13 cellular contexts compared by ENCODE assay signal in genomic region chr6:161035182-161035980, GRCh38. TPM values are rescaled to one million over a fixed set of nuclear protein-coding genes. Genes with fewer than 3 reads are reported as not detected.
DNase-seq lines count a peak whose midpoint lies in the region; ATAC-seq, FAIRE-seq and TF ChIP-seq lines count a peak whose summit lies in the region.
"Had no signal": no experiment of that assay in that cellular context is flagged by ENCODE, and none has a peak within 500 bp of the region (broad histone marks: within the 10 kb centered on the region; RNA-seq: fewer than 3 reads in every experiment).

No MANE protein-coding gene starts in this region.

- TF ChIP-seq POLR2A in GM12892 (IDR thresholded peaks at IDR 0.05; ENCODE audit: low read depth, low read length) = no peak

- no peak for TF ChIP-seq CTCF in heart right ventricle (IDR thresholded peaks at IDR 0.05)

- 94 to 95% methylated on average over 3 of the region's 3 CpGs for WGBS in heart right ventricle, 2 donors

- peak overlapping the region; percentile 38 for H3K27ac ChIP-seq in effector memory CD4-positive, alpha-beta T cell (ENCODE audit: insufficient read depth, low read length, poor library complexity, severe bottlenecking)
- no peak overlapping the region for H3K27ac ChIP-seq in heart right ventricle
- H3K27ac ChIP-seq: neutrophil had no signal

- peaks cover 3% of the 10 kb centered on the region for H3K36me3 ChIP-seq in effector memory CD4-positive, alpha-beta T cell (ENCODE audit: control insufficient read depth, insufficient read depth, low read length)
- peaks cover 0 to 54% (median 0%) of the 10 kb centered on the region in 9 donors for H3K36me3 ChIP-seq in heart right ventricle

- DNase-seq in GM12892 (ENCODE audit: insufficient read length) (no peak), KBM-7 (peak; percentile 69), heart right ventricle (no peak), left ventricle myocardium superior (no peak), T-helper 1 cell (no peak)
- DNase-seq in effector memory CD4-positive, alpha-beta T cell = no peak
- DNase-seq: activated CD4-positive, CD25-positive, alpha-beta regulatory T cell treated with anti-CD3 and anti-CD28 coated beads, Interleukin-2, amount 50 U/mL, for 72 hours; NCI-H1105; stimulated activated CD4-positive, alpha-beta T cell treated with anti-CD3 and anti-CD28 coated beads, Interleukin-2, amount 100 ng/mL, for 24 hours had no signal

- no peaks in the 10 kb centered on the region for H3K27me3 ChIP-seq in effector memory CD4-positive, alpha-beta T cell (replicated peaks; ENCODE audit: control insufficient read depth, insufficient read depth, low read length, poor library complexity, severe bottlenecking)
- no peaks in the 10 kb centered on the region for H3K27me3 ChIP-seq in heart right ventricle
- H3K27me3 ChIP-seq: neutrophil had no signal

- in situ Hi-C loops in KBM-7 (cut with MboI; ENCODE audit: low pct_unique_long_range_greater_than_20kb, low sequenced_read_pairs) = no loop called here

- peak; percentile 49 for ATAC-seq in GM21717 (IDR thresholded peaks at IDR 0.05; ENCODE audit: unreplicated experiment)
- no peak for ATAC-seq in GM18867 (IDR thresholded peaks at IDR 0.05; ENCODE audit: unreplicated experiment)
- no peak for ATAC-seq in heart right ventricle
- ATAC-seq in left ventricle myocardium superior = no peak

- no peak overlapping the region for H3K4me3 ChIP-seq in effector memory CD4-positive, alpha-beta T cell (ENCODE audit: insufficient read depth, low read depth, low read length, poor library complexity, severe bottlenecking)
- H3K4me3 ChIP-seq in heart right ventricle = no peak overlapping the region

- intact Hi-C loops in heart right ventricle (cut with DNase I) (no loop called here), left ventricle myocardium superior (cut with micrococcal nuclease) (no loop called here)

- peaks cover 2% of the 10 kb centered on the region for H3K4me1 ChIP-seq in effector memory CD4-positive, alpha-beta T cell (ENCODE audit: control insufficient read depth, insufficient read depth, low read length, poor library complexity, severe bottlenecking)
- H3K4me1 ChIP-seq in heart right ventricle = peaks cover 0 to 29% (median 14%) of the 10 kb centered on the region in 9 donors

- peak; percentile 68 for FAIRE-seq in GM12892 (lab: Jason Lieb, UNC)
- FAIRE-seq: endometrium had no signal

- H3K9me3 ChIP-seq in effector memory CD4-positive, alpha-beta T cell (ENCODE audit: control insufficient read depth, low read length) = no peaks in the 10 kb centered on the region
- H3K9me3 ChIP-seq in heart right ventricle = no peaks in the 10 kb centered on the region
- H3K9me3 ChIP-seq: neutrophil had no signal

RNA-seq across cellular contexts. Expression of gene MAP3K4, which starts 43.8 kb away (rescaled TPM):
- 20.9 TPM for polyA plus RNA-seq in GM12892 (2012; ENCODE audit: missing spikeins)
- total RNA-seq in heart right ventricle (10 to 100 TPM; 25.2 to 50.2 (median 32.5) TPM), left ventricle myocardium superior (43.6 TPM)
- polyA plus RNA-seq in heart right ventricle = 10 to 100 TPM; 10.5 to 13.5 TPM
